ENCODE assay signal across 7 cellular contexts in genomic region chr12:49092086-49092815, GRCh38.
DNase-seq lines count a peak whose midpoint lies in the region; ATAC-seq and TF ChIP-seq lines count a peak whose summit lies in the region.

No MANE protein-coding gene starts in this region.

- H3K4me2 ChIP-seq in parathyroid adenoma (ENCODE audit: low read length) = peak overlapping the region; percentile 43

- H3K4me3 ChIP-seq in fibroblast of pulmonary artery (replicated peaks; ENCODE audit: low read depth, low read length) (peak overlapping the region; percentile 39), parathyroid adenoma (ENCODE audit: low read depth, low read length) (no peak overlapping the region)

- no peak for ATAC-seq in HG03571 (IDR thresholded peaks at IDR 0.05; ENCODE audit: unreplicated experiment)
- ATAC-seq in HG02763 (IDR thresholded peaks at IDR 0.05; ENCODE audit: unreplicated experiment) = no peak

- peak overlapping the region; percentile 12 for H2AFZ ChIP-seq in parathyroid adenoma

- H3K79me2 ChIP-seq in parathyroid adenoma = no peaks in the 10 kb centered on the region

- H3K9me3 ChIP-seq in parathyroid adenoma (ENCODE audit: control insufficient read depth, low read length) = no peaks in the 10 kb centered on the region

- in situ Hi-C loops in GM13977 (cut with MboI; ENCODE audit: low pct_unique_long_range_greater_than_20kb, low sequenced_read_pairs, unreplicated experiment) = no loop called here

- DNase-seq in GM13977 (ENCODE audit: low spot score) = peak; percentile 87
- DNase-seq in NCI-H526 treated with DMSO at 0.1 percent for 48 hours (lab: John Stamatoyannopoulos, UW) = peak; percentile 47
- DNase-seq in activated T-cell treated with anti-CD3 and anti-CD28 coated beads, Interleukin-2, amount 50 U/mL, for 1 hour = peak; percentile 66
- peak; percentile 53 for DNase-seq in fibroblast of pulmonary artery (ENCODE audit: low read depth)

- TF ChIP-seq CTCF in GM13977 (IDR thresholded peaks at IDR 0.05; ENCODE audit: extremely low read depth, insufficient read depth, missing control alignments) (peak; percentile 69), fibroblast of pulmonary artery (IDR thresholded peaks at IDR 0.05; ENCODE audit: low read length, missing control alignments) (peak; percentile 57), parathyroid adenoma (IDR thresholded peaks at IDR 0.05) (peak; percentile 21)

- peaks cover 27% of the 10 kb centered on the region for H3K27me3 ChIP-seq in parathyroid adenoma (ENCODE audit: control insufficient read depth, insufficient read depth, low read length)

- H3K9ac ChIP-seq in parathyroid adenoma = no peak overlapping the region

- peaks cover 13% of the 10 kb centered on the region for H3K4me1 ChIP-seq in parathyroid adenoma

- no peaks in the 10 kb centered on the region for H3K36me3 ChIP-seq in parathyroid adenoma (ENCODE audit: control insufficient read depth, insufficient read depth, low read length)

- no peak overlapping the region for H3K27ac ChIP-seq in parathyroid adenoma
